1 cellular context compared by ENCODE assay signal in the genomic region with DNA sequence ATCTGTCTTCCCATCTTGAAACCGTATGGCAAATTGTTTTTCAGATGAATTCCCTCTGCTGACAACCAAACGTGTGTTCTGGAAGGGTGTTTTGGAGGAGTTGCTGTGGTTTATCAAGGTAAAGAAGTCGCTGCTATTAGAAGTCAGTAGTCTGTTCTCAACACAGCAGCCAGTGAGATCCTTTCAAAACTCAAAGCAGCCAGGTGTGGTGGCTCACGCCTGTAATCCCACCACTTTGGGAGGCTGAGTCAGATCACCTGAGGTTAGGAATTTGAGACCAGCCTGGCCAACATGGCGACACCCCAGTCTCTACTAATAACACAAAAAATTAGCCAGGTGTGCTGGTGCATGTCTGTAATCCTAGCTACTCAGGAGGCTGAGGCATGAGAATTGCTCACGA.
TF ChIP-seq lines count a peak whose summit lies in the region.

No MANE protein-coding gene starts in this region.

TF ChIP-seq in HCT116, 20 proteins besides CTCF, POLR2A, EP300 and RAD21:
- TF ChIP-seq FOSL1 (IDR thresholded peaks at IDR 0.05; ENCODE audit: low read depth) (no peak), EZH2 (IDR thresholded peaks at IDR 0.05) (no peak), REST (IDR thresholded peaks at IDR 0.05; ENCODE audit: low read depth) (no peak)
